21 cellular contexts compared by ENCODE assay signal in the genomic region with DNA sequence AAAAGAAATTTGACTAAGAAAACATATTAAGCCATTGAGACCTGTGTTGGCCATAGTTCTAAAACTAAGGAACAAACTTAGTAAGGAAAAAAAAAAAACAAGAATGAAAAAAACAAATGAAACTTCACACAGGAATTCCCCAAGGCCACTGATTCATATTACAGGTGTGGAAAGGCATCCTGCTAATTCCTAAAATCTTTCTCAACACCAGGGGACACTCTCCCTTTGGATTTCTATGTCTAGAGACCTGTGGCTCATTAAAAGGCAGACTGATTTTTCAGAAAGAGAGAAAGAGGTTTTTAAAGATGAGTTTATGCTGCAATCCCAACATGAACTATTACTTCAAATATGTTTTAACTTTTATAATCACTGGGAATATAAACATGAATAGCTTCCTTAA. TPM values are rescaled to one million over a fixed set of nuclear protein-coding genes. Genes with fewer than 3 reads are reported as not detected.
DNase-seq lines count a peak whose midpoint lies in the region; ATAC-seq, FAIRE-seq and TF ChIP-seq lines count a peak whose summit lies in the region.
"Had no signal": no experiment of that assay in that cellular context is flagged by ENCODE, and none has a peak within 500 bp of the region (broad histone marks: within the 10 kb centered on the region; RNA-seq: fewer than 3 reads in every experiment).

Gene OR12D1 (plus strand): TSS at position 341 of the 400 bp plus-strand sequence.

- H3K27ac Mint-ChIP-seq in chondrocyte (ENCODE audit: unreplicated experiment): no peak within 1 kb of the TSS
- no peak within 1 kb of the TSS for H3K27ac Mint-ChIP-seq in T-helper 2 cell treated with Interferon-gamma antibody and Interleukin-4, amounts not matched to agents 5 μg/mL and 100 μg/mL, for 36 hours
- H3K27ac Mint-ChIP-seq: brain had no signal

- peak; percentile 69 for TF ChIP-seq CTCF in chondrocyte (IDR thresholded peaks at IDR 0.05)

- H3K9me3 Mint-ChIP-seq in chondrocyte (ENCODE audit: low read depth): peaks cover 26% of the 10 kb centered on the region
- peaks cover 9% of the 10 kb centered on the region for H3K9me3 Mint-ChIP-seq in T-helper 2 cell treated with Interferon-gamma antibody and Interleukin-4, amounts not matched to agents 5 μg/mL and 100 μg/mL, for 36 hours

- H3K27me3 Mint-ChIP-seq in chondrocyte (ENCODE audit: low read depth): peaks cover 5% of the 10 kb centered on the region
- peaks cover 1% of the 10 kb centered on the region for H3K27me3 Mint-ChIP-seq in T-helper 2 cell treated with Interferon-gamma antibody and Interleukin-4, amounts not matched to agents 5 μg/mL and 100 μg/mL, for 36 hours (ENCODE audit: low read depth)

- no peak for FAIRE-seq in GM12892 (lab: Jason Lieb, UNC)

- DNase-seq in DMS53 (lab: John Stamatoyannopoulos, UW): peak; percentile 27
- peak; percentile 32 for DNase-seq in OCI-M1 (lab: John Stamatoyannopoulos, UW)
- no peak for DNase-seq in chondrocyte (ENCODE audit: low spot score)
- peak; percentile 7 to 30 for DNase-seq in lung microvascular endothelial cell (ENCODE audit: low read depth in 2 of 2)
- no peak for DNase-seq in GM12892 (ENCODE audit: insufficient read length)
- DNase-seq in SHP77 treated with DMSO at 0.1 percent for 48 hours (lab: John Stamatoyannopoulos, UW): no peak
- DNase-seq in T-helper 2 cell treated with Interferon-gamma antibody and Interleukin-4, amounts not matched to agents 5 μg/mL and 100 μg/mL, for 36 hours (ENCODE audit: low spot score): no peak
- DNase-seq: activated CD8-positive, alpha-beta memory T cell treated with anti-CD3 and anti-CD28 coated beads, Interleukin-2, amount 50 U/mL, for 48 hours; activated naive CD4-positive, alpha-beta T cell treated with Interleukin-2 at 50 U/mL for 16 hours; AML-193; DMS153; effector CD4-positive, alpha-beta T cell; MG63; NCI-H187 treated with DMSO at 0.1 percent for 48 hours; NCI-H510A treated with DMSO at 0.1 percent for 48 hours; sigmoid colon had no signal

- no peak within 1 kb of the TSS for H3K4me3 Mint-ChIP-seq in chondrocyte (ENCODE audit: unreplicated experiment)
- H3K4me3 Mint-ChIP-seq in T-helper 2 cell treated with Interferon-gamma antibody and Interleukin-4, amounts not matched to agents 5 μg/mL and 100 μg/mL, for 36 hours: no peak within 1 kb of the TSS
- H3K4me3 Mint-ChIP-seq: brain had no signal

- no peak for ATAC-seq in GM21786 (IDR thresholded peaks at IDR 0.05; ENCODE audit: unreplicated experiment)

- H3K4me1 Mint-ChIP-seq in chondrocyte (ENCODE audit: low read depth): peaks cover 18% of the 10 kb centered on the region
- no peaks in the 10 kb centered on the region for H3K4me1 Mint-ChIP-seq in T-helper 2 cell treated with Interferon-gamma antibody and Interleukin-4, amounts not matched to agents 5 μg/mL and 100 μg/mL, for 36 hours (ENCODE audit: low read depth)
- H3K4me1 Mint-ChIP-seq: brain had no signal

- TF ChIP-seq POLR2A in GM12892 (IDR thresholded peaks at IDR 0.05; ENCODE audit: low read depth, low read length): no peak

- peaks cover 2% of the 10 kb centered on the region for H3K36me3 Mint-ChIP-seq in chondrocyte (ENCODE audit: low read depth)
- no peaks in the 10 kb centered on the region for H3K36me3 Mint-ChIP-seq in T-helper 2 cell treated with Interferon-gamma antibody and Interleukin-4, amounts not matched to agents 5 μg/mL and 100 μg/mL, for 36 hours (ENCODE audit: low read depth)
- H3K36me3 Mint-ChIP-seq: brain had no signal

RNA-seq across cellular contexts. Expression of gene OR12D1, which starts in this region (rescaled TPM):
- total RNA-seq in chondrocyte: not detected in 3 replicates
- not detected in 2 replicates for total RNA-seq in lung microvascular endothelial cell
- not detected for polyA plus RNA-seq in GM12892 (2012; ENCODE audit: missing spikeins)
- total RNA-seq: lung; sigmoid colon; T-helper 1 cell treated with Interleukin-12 subunit alpha and Interleukin-12 subunit beta and Interleukin-4 antibody, amounts not matched to agents 30 ng/mL and 1 ng/mL, for 36 hours had no signal
- polyA plus RNA-seq: lung, neural cell, sigmoid colon had no signal

Comparison
In these comparisons a context has a peak if more than half of its experiments do, and no peak if none do; other contexts are left out.
1. Peak in DNase-seq in lung microvascular endothelial cell; RNA of the gene not detected or under 1 TPM.
2. DNase-seq: peak in DMS53 (single experiment) and OCI-M1 (single experiment); none in chondrocyte (single experiment), GM12892 (single experiment), SHP77 treated with DMSO at 0.1 percent for 48 hours (single experiment) and T-helper 2 cell treated with Interferon-gamma antibody and Interleukin-4, amounts not matched to agents 5 μg/mL and 100 μg/mL, for 36 hours (single experiment).